Comparison of ENCODE assay signal across 12 cellular contexts in the genomic region with DNA sequence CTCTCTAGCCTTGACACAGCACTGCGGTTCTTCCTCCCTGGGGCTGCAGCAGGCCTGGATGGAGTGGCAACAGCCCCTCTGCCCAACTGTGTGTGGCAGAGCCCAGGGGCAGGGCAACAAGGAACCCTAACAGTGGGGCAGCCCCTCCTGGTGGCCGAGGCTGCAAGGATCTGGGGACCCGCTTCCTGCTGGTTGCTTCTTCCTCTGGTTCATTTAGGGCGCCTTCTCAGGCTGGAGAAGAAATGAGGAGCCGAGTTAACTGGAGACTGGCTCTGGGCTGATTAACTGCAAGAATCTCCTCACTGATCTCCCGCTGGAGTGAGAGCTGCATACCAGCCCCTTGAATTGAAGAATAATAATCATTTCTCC.
DNase-seq lines count a peak whose midpoint lies in the region; TF ChIP-seq lines count a peak whose summit lies in the region.
"Had no signal": no experiment of that assay in that cellular context is flagged by ENCODE, and none has a peak within 500 bp of the region (broad histone marks: within the 10 kb centered on the region; RNA-seq: fewer than 3 reads in every experiment).

No MANE protein-coding gene starts in this region.

- peak; percentile 55 for DNase-seq in ELR (ENCODE audit: low read depth)
- no peak for DNase-seq in PC-9
- no peak for DNase-seq in fibroblast of pulmonary artery (ENCODE audit: low read depth)
- DNase-seq in sigmoid colon: no peak
- no peak for DNase-seq in CD4-positive, alpha-beta memory T cell
- no peak for DNase-seq in activated gamma-delta T cell (lab: John Stamatoyannopoulos, UW)
- DNase-seq in T-helper 2 cell: no peak
- no peak for DNase-seq in activated gamma-delta T cell treated with Interleukin-2 at 50 U/mL for 16 hours
- DNase-seq: activated T-cell treated with anti-CD3 and anti-CD28 coated beads, Interleukin-2, amount 50 U/mL, for 48 hours; NCI-H526 treated with DMSO at 0.1 percent for 48 hours had no signal

- H3K9me3 Mint-ChIP-seq in CD4-positive, alpha-beta memory T cell: peaks cover 0 to under 1% (median 0%) of the 10 kb centered on the region in 8 donors
- H3K9me3 Mint-ChIP-seq: dendritic cell treated with granulocyte-macrophage colony-stimulating factor and Interleukin-4, amounts not matched to agents 40 ng/mL and 50 ng/mL, for 4 days; T-helper 2 cell treated with Interferon-gamma antibody and Interleukin-4, amounts not matched to agents 5 μg/mL and 100 μg/mL, for 36 hours had no signal

- no peaks in the 10 kb centered on the region for H3K79me2 ChIP-seq in PC-9 (ENCODE audit: low read depth)

- H3K27ac ChIP-seq in PC-9 (peak overlapping the region; percentile 85), sigmoid colon (peak overlapping the region in 3 of 4 donors; percentile 85 to 94 (median 93))
- no peak overlapping the region for H3K27ac ChIP-seq in CD4-positive, alpha-beta memory T cell (ENCODE audit: low read depth, low read length)

- POLR2A ChIA-PET in PC-9 (lab: Charles Lee; ENCODE audit: unreplicated experiment): no interaction called here
- POLR2A ChIA-PET in CD4-positive, alpha-beta memory T cell (lab: Charles Lee; ENCODE audit: partially characterized antibody): no interaction called here

- H3K27me3 ChIP-seq in PC-9 (ENCODE audit: insufficient read depth, low read depth) (no peaks in the 10 kb centered on the region), sigmoid colon (no peaks in the 10 kb centered on the region)
- no peaks in the 10 kb centered on the region for H3K27me3 ChIP-seq in CD4-positive, alpha-beta memory T cell (ENCODE audit: insufficient read depth, low read length)

- H3K9me3 ChIP-seq in PC-9 (ENCODE audit: insufficient read depth, low read depth) (no peaks in the 10 kb centered on the region), sigmoid colon (peaks cover 0 to 4% (median 0%) of the 10 kb centered on the region in 4 donors)
- no peaks in the 10 kb centered on the region for H3K9me3 ChIP-seq in CD4-positive, alpha-beta memory T cell (ENCODE audit: control insufficient read depth in 1 of 2, low read length in 2 of 2)

- peaks cover 8% of the 10 kb centered on the region in 2 donors for H3K27me3 Mint-ChIP-seq in CD4-positive, alpha-beta memory T cell

- BruUV-seq in PC-9 (replicated peaks; lab: Mats Ljungman, UMichigan): no TSS peak

- H3K36me3 ChIP-seq in PC-9 (ENCODE audit: low read depth) (no peaks in the 10 kb centered on the region), sigmoid colon (no peaks in the 10 kb centered on the region)
- H3K36me3 ChIP-seq in CD4-positive, alpha-beta memory T cell (ENCODE audit: insufficient read depth, low read length): no peaks in the 10 kb centered on the region

- H3K4me3 ChIP-seq in PC-9 (no peak overlapping the region), fibroblast of pulmonary artery (replicated peaks; ENCODE audit: low read depth, low read length) (no peak overlapping the region), sigmoid colon (no peak overlapping the region)
- no peak overlapping the region for H3K4me3 ChIP-seq in CD4-positive, alpha-beta memory T cell (ENCODE audit: low read length in 2 of 2)

- TF ChIP-seq EP300 in sigmoid colon (IDR thresholded peaks at IDR 0.05): no peak

- no peaks in the 10 kb centered on the region for H3K4me1 Mint-ChIP-seq in CD4-positive, alpha-beta memory T cell

- H2AFZ ChIP-seq in PC-9: peak overlapping the region; percentile 71

- no peak overlapping the region for H3K27ac Mint-ChIP-seq in CD4-positive, alpha-beta memory T cell
- H3K27ac Mint-ChIP-seq: dendritic cell treated with granulocyte-macrophage colony-stimulating factor and Interleukin-4, amounts not matched to agents 40 ng/mL and 50 ng/mL, for 4 days; T-helper 2 cell treated with Interferon-gamma antibody and Interleukin-4, amounts not matched to agents 5 μg/mL and 100 μg/mL, for 36 hours had no signal

- no peaks in the 10 kb centered on the region for H3K9me2 ChIP-seq in PC-9 (ENCODE audit: insufficient read depth)

- CTCF ChIA-PET in PC-9 (lab: Charles Lee): no interaction called here
- CTCF ChIA-PET in CD4-positive, alpha-beta memory T cell (lab: Charles Lee; ENCODE audit: partially characterized antibody): no interaction called here

- no peaks in the 10 kb centered on the region for H4K20me1 ChIP-seq in PC-9 (ENCODE audit: insufficient read depth)

- H3K36me3 Mint-ChIP-seq in CD4-positive, alpha-beta memory T cell: no peaks in the 10 kb centered on the region

- WGBS in sigmoid colon, 2 donors: 67 to 77% methylated on average over 6 of the region's 6 CpGs

- peaks cover 34% of the 10 kb centered on the region for H3K4me1 ChIP-seq in PC-9 (replicated peaks; ENCODE audit: insufficient read depth)
- peaks cover 0 to 50% (median 44%) of the 10 kb centered on the region in 4 donors for H3K4me1 ChIP-seq in sigmoid colon
- H3K4me1 ChIP-seq in CD4-positive, alpha-beta memory T cell (ENCODE audit: insufficient read depth, low read length): no peaks in the 10 kb centered on the region

- no peaks in the 10 kb centered on the region; the same call in 1 of the 2 replicates for H3F3A ChIP-seq in PC-9 (ENCODE audit: insufficient read depth, low read depth)

- peak; percentile 42 for TF ChIP-seq CTCF in PC-9 (conservative IDR thresholded peaks at IDR 0.05)
- peak; percentile 21 for TF ChIP-seq CTCF in fibroblast of pulmonary artery (IDR thresholded peaks at IDR 0.05; ENCODE audit: low read length, missing control alignments)
- peak in 3 of 4 experiments; percentile 23 to 44 (median 37) for TF ChIP-seq CTCF in sigmoid colon (IDR thresholded peaks at IDR 0.05)

- intact Hi-C loops in PC-9 (cut with micrococcal nuclease; ENCODE audit: unreplicated experiment): no loop called here
- intact Hi-C loops in sigmoid colon (cut with DNase I): loop anchor here (2.0 to 10.0 kb wide), 2 partner anchors 20 to 582 kb away; partner anchors contain the start of gene RAB11FIP2
- intact Hi-C loops in CD4-positive, alpha-beta memory T cell (cut with micrococcal nuclease): no loop called here

- H3K4me3 Mint-ChIP-seq in CD4-positive, alpha-beta memory T cell: no peak overlapping the region
- H3K4me3 Mint-ChIP-seq: dendritic cell treated with granulocyte-macrophage colony-stimulating factor and Interleukin-4, amounts not matched to agents 40 ng/mL and 50 ng/mL, for 4 days; T-helper 2 cell treated with Interferon-gamma antibody and Interleukin-4, amounts not matched to agents 5 μg/mL and 100 μg/mL, for 36 hours had no signal

- H3K4me2 ChIP-seq in PC-9: peak overlapping the region; percentile 66

- no peak for TF ChIP-seq POLR2A in sigmoid colon (IDR thresholded peaks at IDR 0.05)
